Comparison of ENCODE assay signal across 30 cellular contexts in genomic region chr16:74468807-74469511, GRCh38. TPM values are rescaled to one million over a fixed set of nuclear protein-coding genes. Genes with fewer than 3 reads are reported as not detected.
DNase-seq lines count a peak whose midpoint lies in the region; ATAC-seq, FAIRE-seq and TF ChIP-seq lines count a peak whose summit lies in the region.
"Had no signal": no experiment of that assay in that cellular context is flagged by ENCODE, and none has a peak within 500 bp of the region (broad histone marks: within the 10 kb centered on the region; RNA-seq: fewer than 3 reads in every experiment).

No MANE protein-coding gene starts in this region.

- TF ChIP-seq CTCF in CD14-positive monocyte (IDR thresholded peaks at IDR 0.05) = no peak
- no peak for TF ChIP-seq CTCF in neural crest cell (conservative IDR thresholded peaks at IDR 0.05)

- H3K4me1 Mint-ChIP-seq in CD14-positive monocyte (no peaks in the 10 kb centered on the region), neural crest cell (no peaks in the 10 kb centered on the region)

- intact Hi-C loops in CD14-positive monocyte (cut with micrococcal nuclease) = no loop called here

- ATAC-seq in GM21423 (IDR thresholded peaks at IDR 0.05; ENCODE audit: unreplicated experiment) = no peak

- no peak overlapping the region for H3K4me3 Mint-ChIP-seq in CD14-positive monocyte
- H3K4me3 Mint-ChIP-seq in neural crest cell = no peak overlapping the region
- H3K4me3 Mint-ChIP-seq: CD8-positive, alpha-beta memory T cell; HFFc6 had no signal

- H3K9me3 Mint-ChIP-seq in CD14-positive monocyte = no peaks in the 10 kb centered on the region
- H3K9me3 Mint-ChIP-seq in neural crest cell = no peaks in the 10 kb centered on the region
- H3K9me3 Mint-ChIP-seq: CD8-positive, alpha-beta memory T cell; HFFc6 had no signal

- peak; percentile 71 for FAIRE-seq in HTR-8/SVneo (lab: Jason Lieb, UNC)
- FAIRE-seq: A549, GM12892 had no signal

- DNase-seq in CD14-positive monocyte (ENCODE audit: low spot score) = no peak
- no peak for DNase-seq in HTR-8/SVneo (ENCODE audit: insufficient read length, low spot score)
- peak in 7 of 61 donors; percentile 8 to 27 (median 24) for DNase-seq in caudate nucleus (lab: John Stamatoyannopoulos, UW)
- no peak for DNase-seq in neural crest cell (ENCODE audit: low read depth, low spot score)
- DNase-seq in SK-N-DZ (ENCODE audit: low spot score) = no peak
- no peak for DNase-seq in stimulated activated CD4-positive, alpha-beta T cell treated with anti-CD3 and anti-CD28 coated beads, Interleukin-4, amount 100 ng/mL, for 1 hour
- DNase-seq in activated CD4-positive, CD25-positive, alpha-beta regulatory T cell (lab: John Stamatoyannopoulos, UW) = no peak
- DNase-seq: Calu3; CD8-positive, alpha-beta memory T cell; DMS153; DND-41; GM23248; H7; HFFc6; Karpas-422; NCI-H1092 treated with DMSO at 0.1 percent for 48 hours; NCI-H1436; NCI-H187; NCI-H2081 treated with DMSO at 0.1 percent for 48 hours; NCI-H2171; NCI-H226; NCI-H510A; NCI-H69; RPMI8226; SHP77 had no signal

- H3K36me3 Mint-ChIP-seq in CD14-positive monocyte = peaks cover 86 to 96% of the 10 kb centered on the region in 2 donors
- H3K36me3 Mint-ChIP-seq in neural crest cell (ENCODE audit: low read depth) = peaks cover 15% of the 10 kb centered on the region

- H3K27ac Mint-ChIP-seq in CD14-positive monocyte (peak overlapping the region in 4 of 7 donors; percentile 7 to 74 (median 57)), neural crest cell (ENCODE audit: unreplicated experiment) (peak overlapping the region; percentile 15)
- H3K27ac Mint-ChIP-seq: HFFc6 had no signal

- H3K27ac ChIP-seq in caudate nucleus (ENCODE audit: low read depth, low read length) = peak overlapping the region; percentile 8
- H3K27ac ChIP-seq: A549, C4-2B, GM23248, SK-N-MC had no signal

- no peaks in the 10 kb centered on the region for H3K27me3 Mint-ChIP-seq in CD14-positive monocyte (ENCODE audit: low read depth in 3 of 3)
- no peaks in the 10 kb centered on the region for H3K27me3 Mint-ChIP-seq in neural crest cell (ENCODE audit: low read depth)
- H3K27me3 Mint-ChIP-seq: CD8-positive, alpha-beta memory T cell had no signal

RNA-seq across cellular contexts. Expression of gene CLEC18B, which starts 47.7 kb away (rescaled TPM):
- not detected for polyA plus RNA-seq in CD14-positive monocyte
- 1.4 and 2.1 TPM in 2 replicates for total RNA-seq in neural crest cell
- polyA plus RNA-seq in SK-N-DZ (2014; cell fraction: cytosol; rRNA removed) = 0.16 and 3.6 TPM in 2 replicates
- 13.1 and 16.0 TPM in 2 replicates for polyA plus RNA-seq in SK-N-DZ (2014; cell fraction: nucleus; rRNA removed)
- polyA plus RNA-seq: CD8-positive, alpha-beta memory T cell; GM23248 had no signal
